8 cellular contexts compared by ENCODE assay signal in genomic region chr19:50835103-50835784, GRCh38. TPM values are rescaled to one million over a fixed set of nuclear protein-coding genes. Genes with fewer than 3 reads are reported as not detected.
DNase-seq lines count a peak whose midpoint lies in the region; ATAC-seq and TF ChIP-seq lines count a peak whose summit lies in the region.

No MANE protein-coding gene starts in this region.

- H3K27ac Mint-ChIP-seq in CD14-positive monocyte = peak overlapping the region in 1 of 7 donors; percentile 5

- H3K4me3 ChIP-seq in LNCaP clone FGC (ENCODE audit: low read depth, low read length) (peak overlapping the region; percentile 70), choroid plexus epithelial cell (ENCODE audit: low read depth, low read length) (peak overlapping the region; percentile 65), mucosa of rectum (ENCODE audit: low read length in 2 of 2) (peak overlapping the region; percentile 63 to 80)

- peak overlapping the region; percentile 68 for H3K9ac ChIP-seq in mucosa of rectum (ENCODE audit: low read depth in 1 of 2, low read length in 2 of 2)

- no peak for ATAC-seq in HG03442 (IDR thresholded peaks at IDR 0.05; ENCODE audit: unreplicated experiment)

- peaks cover 0 to 2% of the 10 kb centered on the region in 2 donors for H3K36me3 Mint-ChIP-seq in CD14-positive monocyte

- H3K4me3 Mint-ChIP-seq in CD14-positive monocyte = peak overlapping the region; percentile 79 to 95

- peak overlapping the region; percentile 43 to 67 for H3K27ac ChIP-seq in mucosa of rectum (ENCODE audit: low read depth in 2 of 2, low read length in 2 of 2)

- peaks cover 8 to 18% of the 10 kb centered on the region in 2 donors for H3K4me1 ChIP-seq in mucosa of rectum (ENCODE audit: control insufficient read depth in 2 of 2, insufficient read depth in 2 of 2, low read length in 2 of 2)

- H3K27me3 ChIP-seq in mucosa of rectum (ENCODE audit: control insufficient read depth in 2 of 2, insufficient read depth in 2 of 2, low read length in 2 of 2) = peaks cover 0 to 4% of the 10 kb centered on the region in 2 donors

- no peak for DNase-seq in CD14-positive monocyte (ENCODE audit: low spot score)
- DNase-seq in LNCaP clone FGC (ENCODE audit: low read depth) = no peak
- peak; percentile 5 for DNase-seq in choroid plexus epithelial cell (ENCODE audit: low read depth)
- no peak for DNase-seq in CD1c-positive myeloid dendritic cell (ENCODE audit: extremely low spot score)
- DNase-seq in NCI-H526 (lab: John Stamatoyannopoulos, UW) = no peak
- no peak for DNase-seq in glomerular visceral epithelial cell (ENCODE audit: extremely low spot score)

- no peaks in the 10 kb centered on the region for H3K36me3 ChIP-seq in mucosa of rectum (ENCODE audit: control insufficient read depth in 2 of 2, insufficient read depth in 2 of 2, low read length in 2 of 2)

- H3K4me1 Mint-ChIP-seq in CD14-positive monocyte = peaks cover 13% of the 10 kb centered on the region

- H3K9me3 ChIP-seq in mucosa of rectum (ENCODE audit: control insufficient read depth in 2 of 2, low read length in 2 of 2) = no peaks in the 10 kb centered on the region

- intact Hi-C loops in CD14-positive monocyte (cut with micrococcal nuclease) = no loop called here

- peaks cover 0 to 8% (median 0%) of the 10 kb centered on the region in 7 donors for H3K9me3 Mint-ChIP-seq in CD14-positive monocyte

- peaks cover 50 to 78% (median 55%) of the 10 kb centered on the region in 3 donors for H3K27me3 Mint-ChIP-seq in CD14-positive monocyte (ENCODE audit: low read depth in 3 of 3)

- TF ChIP-seq CTCF in CD14-positive monocyte (IDR thresholded peaks at IDR 0.05) = no peak
- no peak for TF ChIP-seq CTCF in LNCaP clone FGC (IDR thresholded peaks at IDR 0.05; ENCODE audit: control insufficient read depth, extremely low read depth, insufficient read depth)
- TF ChIP-seq CTCF in choroid plexus epithelial cell (conservative IDR thresholded peaks at IDR 0.05; ENCODE audit: low read depth, low read length) = no peak

RNA-seq across cellular contexts. Expression of gene KLK15, which starts 1.9 kb away (rescaled TPM):
- polyA plus RNA-seq in CD14-positive monocyte = not detected

RNA-seq across cellular contexts. Expression of gene KLK1, which starts 11.7 kb away (rescaled TPM):
- polyA plus RNA-seq in CD14-positive monocyte = under 1 TPM in 1 of 2 donors, not detected in 1; 0.66 TPM

RNA-seq across cellular contexts. Expression of gene KLK3, which starts 19.5 kb away (rescaled TPM):
- polyA plus RNA-seq in CD14-positive monocyte = not detected

RNA-seq across cellular contexts. Expression of gene KLK2, which starts 38.0 kb away (rescaled TPM):
- polyA plus RNA-seq in CD14-positive monocyte = not detected

RNA-seq across cellular contexts. Expression of gene ACP4, which starts 45.0 kb away (rescaled TPM):
- polyA plus RNA-seq in CD14-positive monocyte = not detected
